Comparison of ENCODE assay signal across 18 cellular contexts in the genomic region with DNA sequence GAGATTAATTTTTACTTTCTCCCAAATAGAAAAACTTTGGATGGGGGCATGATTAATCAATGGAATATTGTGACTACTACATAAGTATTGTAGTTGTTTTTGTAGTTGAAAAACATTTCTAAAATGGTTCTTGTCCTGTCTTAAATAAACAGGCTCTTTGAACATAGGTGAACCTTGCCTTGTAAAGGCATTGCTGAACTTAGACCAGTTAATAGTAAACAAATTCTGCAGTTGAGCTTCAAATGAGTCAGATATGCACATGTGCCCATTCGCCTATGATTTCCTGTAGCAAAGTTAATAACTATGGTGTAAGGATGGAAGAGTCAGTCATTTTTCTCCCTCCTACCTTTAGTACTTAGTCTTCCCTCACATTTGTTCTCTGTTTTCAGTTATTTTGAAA. TPM values are rescaled to one million over a fixed set of nuclear protein-coding genes. Genes with fewer than 3 reads are reported as not detected.
DNase-seq lines count a peak whose midpoint lies in the region; ATAC-seq, FAIRE-seq and TF ChIP-seq lines count a peak whose summit lies in the region.
"Had no signal": no experiment of that assay in that cellular context is flagged by ENCODE, and none has a peak within 500 bp of the region (broad histone marks: within the 10 kb centered on the region; RNA-seq: fewer than 3 reads in every experiment).

No MANE protein-coding gene starts in this region.

- TF ChIP-seq CTCF in HFFc6 (IDR thresholded peaks at IDR 0.05): no peak
- no peak for TF ChIP-seq CTCF in bronchial epithelial cell (IDR thresholded peaks at IDR 0.05; ENCODE audit: insufficient read depth, low read length, severe bottlenecking)
- no peak for TF ChIP-seq CTCF in keratinocyte (optimal IDR thresholded peaks at IDR 0.05 in 1 of 3, IDR thresholded peaks at IDR 0.05 in 1 of 3, conservative IDR thresholded peaks at IDR 0.05 in 1 of 3; ENCODE audit: extremely low read depth in 1 of 3, insufficient read depth in 2 of 3, low read length in 3 of 3)

- no peaks in the 10 kb centered on the region for H3K9me3 Mint-ChIP-seq in HFFc6
- no peaks in the 10 kb centered on the region for H3K9me3 Mint-ChIP-seq in T-helper 2 cell treated with Interferon-gamma antibody and Interleukin-4, amounts not matched to agents 5 μg/mL and 100 μg/mL, for 36 hours
- H3K9me3 Mint-ChIP-seq: CD4-positive, alpha-beta T cell had no signal

- H3K27me3 ChIP-seq in bronchial epithelial cell (ENCODE audit: control insufficient read depth, insufficient read depth, low read length) (no peaks in the 10 kb centered on the region), keratinocyte (ENCODE audit: control insufficient read depth, extremely low read depth, insufficient read depth, low read length) (no peaks in the 10 kb centered on the region)
- H3K27me3 ChIP-seq: BE2C had no signal

- H3K27ac Mint-ChIP-seq in HFFc6: peak overlapping the region; percentile 36; the same call in 1 of the 2 replicates
- H3K27ac Mint-ChIP-seq in T-helper 2 cell treated with Interferon-gamma antibody and Interleukin-4, amounts not matched to agents 5 μg/mL and 100 μg/mL, for 36 hours: no peak overlapping the region
- H3K27ac Mint-ChIP-seq: CD4-positive, alpha-beta T cell had no signal

- no peak overlapping the region for H3K4me3 ChIP-seq in bronchial epithelial cell (ENCODE audit: low read depth, low read length)
- no peak overlapping the region for H3K4me3 ChIP-seq in keratinocyte (ENCODE audit: control insufficient read depth in 2 of 3, extremely low read depth in 1 of 3, insufficient read depth in 2 of 3, low read depth in 1 of 3, low read length in 3 of 3)
- H3K4me3 ChIP-seq: SK-N-MC had no signal

- no peaks in the 10 kb centered on the region for H3K9me3 ChIP-seq in keratinocyte (ENCODE audit: control insufficient read depth, low read depth, low read length)
- H3K9me3 ChIP-seq: BE2C had no signal

- H3K27ac ChIP-seq in keratinocyte (ENCODE audit: control insufficient read depth, insufficient read depth, low read length): no peak overlapping the region
- H3K27ac ChIP-seq: SK-N-MC had no signal

- no peaks in the 10 kb centered on the region for H3K79me2 ChIP-seq in keratinocyte (ENCODE audit: control insufficient read depth, insufficient read depth, low read length)

- peaks cover 70% of the 10 kb centered on the region for H3K36me3 Mint-ChIP-seq in HFFc6 (ENCODE audit: low read depth)
- peaks cover 62% of the 10 kb centered on the region for H3K36me3 Mint-ChIP-seq in T-helper 2 cell treated with Interferon-gamma antibody and Interleukin-4, amounts not matched to agents 5 μg/mL and 100 μg/mL, for 36 hours (ENCODE audit: low read depth)

- peaks cover 36% of the 10 kb centered on the region for H3K4me1 Mint-ChIP-seq in HFFc6 (ENCODE audit: low read depth)
- H3K4me1 Mint-ChIP-seq in T-helper 2 cell treated with Interferon-gamma antibody and Interleukin-4, amounts not matched to agents 5 μg/mL and 100 μg/mL, for 36 hours (ENCODE audit: low read depth): peaks cover under 1% of the 10 kb centered on the region

- no peak overlapping the region for H2AFZ ChIP-seq in keratinocyte (ENCODE audit: control insufficient read depth, low read length)

- no peak overlapping the region for H3K9ac ChIP-seq in keratinocyte (ENCODE audit: control insufficient read depth, extremely low read depth, insufficient read depth, low read length)

- dilution Hi-C loops in keratinocyte (cut with MboI; ENCODE audit: extremely low pct_ligation_motif_present, low sequenced_read_pairs): no loop called here

- H4K20me1 ChIP-seq in keratinocyte (ENCODE audit: control insufficient read depth, extremely low read depth, insufficient read depth, low read length): no peaks in the 10 kb centered on the region

- H3K36me3 ChIP-seq in bronchial epithelial cell (ENCODE audit: control insufficient read depth, insufficient read depth, low read length): peaks cover 8% of the 10 kb centered on the region
- peaks cover 6 to 11% of the 10 kb centered on the region in 2 experiments for H3K36me3 ChIP-seq in keratinocyte (ENCODE audit: control insufficient read depth in 2 of 2, extremely low read depth in 1 of 2, insufficient read depth in 2 of 2, low read length in 2 of 2)

- FAIRE-seq in bronchial epithelial cell (lab: Jason Lieb, UNC): no peak
- FAIRE-seq in keratinocyte (lab: Jason Lieb, UNC): peak; percentile 5

- no peak overlapping the region for H3K4me3 Mint-ChIP-seq in HFFc6
- no peak overlapping the region for H3K4me3 Mint-ChIP-seq in T-helper 2 cell treated with Interferon-gamma antibody and Interleukin-4, amounts not matched to agents 5 μg/mL and 100 μg/mL, for 36 hours
- H3K4me3 Mint-ChIP-seq: CD4-positive, alpha-beta T cell had no signal

- ATAC-seq in HG02938 (IDR thresholded peaks at IDR 0.05; ENCODE audit: unreplicated experiment): no peak
- ATAC-seq: HCT116, Panc1 had no signal

- no peak overlapping the region for H3K4me2 ChIP-seq in keratinocyte (ENCODE audit: control insufficient read depth, extremely low read depth, insufficient read depth, low read depth, low read length)

- DNase-seq in HFFc6 (no peak), bronchial epithelial cell (ENCODE audit: low read depth) (peak; percentile 61), keratinocyte (ENCODE audit: low read depth, low spot score) (no peak), AG20443 (ENCODE audit: low spot score) (no peak)
- DNase-seq in T-helper 2 cell treated with Interferon-gamma antibody and Interleukin-4, amounts not matched to agents 5 μg/mL and 100 μg/mL, for 36 hours (ENCODE audit: low spot score): no peak
- DNase-seq in stimulated activated CD4-positive, alpha-beta T cell treated with anti-CD3 and anti-CD28 coated beads, Interleukin-4, amount 100 ng/mL, for 1 hour: no peak
- DNase-seq: BE2C; CD4-positive, alpha-beta T cell; KG1; NCI-H1436; NCI-H2081; NCI-H510A; NCI-H82; Right ventricle myocardium superior had no signal

- no peaks in the 10 kb centered on the region for H3K9me1 ChIP-seq in keratinocyte (ENCODE audit: control insufficient read depth, extremely low read depth, insufficient read depth, low read length)

- H3K27me3 Mint-ChIP-seq in HFFc6 (ENCODE audit: insufficient read depth): no peaks in the 10 kb centered on the region; the same call in 1 of the 2 replicates
- H3K27me3 Mint-ChIP-seq in T-helper 2 cell treated with Interferon-gamma antibody and Interleukin-4, amounts not matched to agents 5 μg/mL and 100 μg/mL, for 36 hours (ENCODE audit: low read depth): no peaks in the 10 kb centered on the region
- H3K27me3 Mint-ChIP-seq: CD4-positive, alpha-beta T cell had no signal

- no peaks in the 10 kb centered on the region for H3K4me1 ChIP-seq in keratinocyte (ENCODE audit: control insufficient read depth, extremely low read depth, insufficient read depth, low read length)
- H3K4me1 ChIP-seq: BE2C had no signal

RNA-seq across cellular contexts. Expression of gene CUTC, which starts 22.6 kb away (rescaled TPM):
- total RNA-seq in HFFc6 (2021; fragmentation: NEBNext Ultra II Directional; extraction: Animal tissue kit (Norgen Biotek cat#: 25700)): 10 to 100 TPM; 11.2 to 15.2 (median 12.4) TPM
- 14.2 and 25.0 TPM in 2 replicates for total RNA-seq in bronchial epithelial cell
- polyA plus RNA-seq in keratinocyte: 16.7 to 29.5 TPM (median 24.3 TPM) in 3 replicates
- 17.5 TPM for polyA plus RNA-seq in keratinocyte (2011; ENCODE audit: low read depth)
- polyA plus RNA-seq in keratinocyte (2011; cell fraction: cytosol; rRNA removed): 18.6 and 22.1 TPM in 2 replicates
- 22.3 and 28.0 TPM in 2 replicates for polyA plus RNA-seq in keratinocyte (2011; cell fraction: nucleus; rRNA removed)
- 18.6 and 25.9 TPM in 2 replicates for polyA plus RNA-seq in keratinocyte (2012; ENCODE audit: low replicate concordance)
- 10.7 to 15.8 TPM (median 11.1 TPM) in 3 replicates for polyA minus RNA-seq in keratinocyte
- 9.0 TPM for polyA minus RNA-seq in keratinocyte (2011; cell fraction: cytosol; rRNA and poly(A)+ RNA removed)
- 10.0 and 16.6 TPM in 2 replicates for polyA minus RNA-seq in keratinocyte (2011; cell fraction: nucleus; rRNA and poly(A)+ RNA removed)

RNA-seq across cellular contexts. Expression of gene COX15, which starts 22.7 kb away (rescaled TPM):
- 10 to 100 TPM; 36.7 to 42.1 (median 38.7) TPM for total RNA-seq in HFFc6 (2021; fragmentation: NEBNext Ultra II Directional; extraction: Animal tissue kit (Norgen Biotek cat#: 25700))
- 33.2 and 35.7 TPM in 2 replicates for total RNA-seq in bronchial epithelial cell
- polyA plus RNA-seq in keratinocyte: 16.8 to 28.4 TPM (median 27.1 TPM) in 3 replicates
- 5.2 TPM for polyA plus RNA-seq in keratinocyte (2011; ENCODE audit: low read depth)
- 16.2 and 20.0 TPM in 2 replicates for polyA plus RNA-seq in keratinocyte (2011; cell fraction: cytosol; rRNA removed)
- 21.1 and 22.9 TPM in 2 replicates for polyA plus RNA-seq in keratinocyte (2011; cell fraction: nucleus; rRNA removed)
- polyA plus RNA-seq in keratinocyte (2012; ENCODE audit: low replicate concordance): 13.9 and 25.0 TPM in 2 replicates
- polyA minus RNA-seq in keratinocyte: 12.0 to 21.9 TPM (median 15.9 TPM) in 3 replicates
- 11.1 TPM for polyA minus RNA-seq in keratinocyte (2011; cell fraction: cytosol; rRNA and poly(A)+ RNA removed)
- 6.9 and 14.4 TPM in 2 replicates for polyA minus RNA-seq in keratinocyte (2011; cell fraction: nucleus; rRNA and poly(A)+ RNA removed)

RNA-seq across cellular contexts. Expression of gene ABCC2, which starts 27.8 kb away (rescaled TPM):
- 1 to 10 TPM in 4 of 6 experiments, under 1 TPM in 2; 0.43 to 1.7 (median 1.1) TPM for total RNA-seq in HFFc6 (2021; fragmentation: NEBNext Ultra II Directional; extraction: Animal tissue kit (Norgen Biotek cat#: 25700))
- total RNA-seq in bronchial epithelial cell: 0.53 and 1.0 TPM in 2 replicates
- polyA plus RNA-seq in keratinocyte: 2.3 to 3.3 TPM (median 2.5 TPM) in 3 replicates
- 2.2 TPM for polyA plus RNA-seq in keratinocyte (2011; ENCODE audit: low read depth)
- 0.71 and 1.8 TPM in 2 replicates for polyA plus RNA-seq in keratinocyte (2011; cell fraction: cytosol; rRNA removed)
- polyA plus RNA-seq in keratinocyte (2011; cell fraction: nucleus; rRNA removed): 8.4 and 8.6 TPM in 2 replicates
- polyA plus RNA-seq in keratinocyte (2012; ENCODE audit: low replicate concordance): 1.1 and 1.3 TPM in 2 replicates
- polyA minus RNA-seq in keratinocyte: 2.7 to 8.1 TPM (median 7.4 TPM) in 3 replicates
- 4.6 TPM for polyA minus RNA-seq in keratinocyte (2011; cell fraction: cytosol; rRNA and poly(A)+ RNA removed)
- polyA minus RNA-seq in keratinocyte (2011; cell fraction: nucleus; rRNA and poly(A)+ RNA removed): 7.6 and 15.6 TPM in 2 replicates
